In genomic region chr9:131233989-131234388, GRCh38 we compare ENCODE assay signal across 18 cellular contexts. TPM values are rescaled to one million over a fixed set of nuclear protein-coding genes. Genes with fewer than 3 reads are reported as not detected.
DNase-seq lines count a peak whose midpoint lies in the region; ATAC-seq and TF ChIP-seq lines count a peak whose summit lies in the region.
"Had no signal": no experiment of that assay in that cellular context is flagged by ENCODE, and none has a peak within 500 bp of the region (broad histone marks: within the 10 kb centered on the region; RNA-seq: fewer than 3 reads in every experiment).

No MANE protein-coding gene starts in this region.

- ATAC-seq in T-cell (replicated peaks in 1 of 4) (peak in 1 of 4 experiments; percentile 16), GM18907 (IDR thresholded peaks at IDR 0.05; ENCODE audit: unreplicated experiment) (no peak), HG03354 (IDR thresholded peaks at IDR 0.05; ENCODE audit: poor library complexity, severe bottlenecking, unreplicated experiment) (no peak)
- ATAC-seq: esophagus mucosa, gastroesophageal sphincter, sciatic nerve had no signal

- peaks cover 47% of the 10 kb centered on the region for H3K4me1 Mint-ChIP-seq in activated naive CD4-positive, alpha-beta T cell treated with anti-CD3 and anti-CD28 coated beads, Interleukin-2, amount 50 U/mL, for 24 hours
- peaks cover 40 to 53% (median 50%) of the 10 kb centered on the region in 3 donors for H3K4me1 Mint-ChIP-seq in T-cell

- H3K27ac ChIP-seq in neutrophil = peak overlapping the region; percentile 87
- H3K27ac ChIP-seq: gastroesophageal sphincter, ovary had no signal

- H3K4me3 Mint-ChIP-seq in activated naive CD4-positive, alpha-beta T cell treated with anti-CD3 and anti-CD28 coated beads, Interleukin-2, amount 50 U/mL, for 24 hours = peak overlapping the region; percentile 42
- H3K4me3 Mint-ChIP-seq in T-cell = peak overlapping the region; percentile 47 to 75 (median 51)
- H3K4me3 Mint-ChIP-seq: brain had no signal

- H3K27me3 Mint-ChIP-seq in activated naive CD4-positive, alpha-beta T cell treated with anti-CD3 and anti-CD28 coated beads, Interleukin-2, amount 50 U/mL, for 24 hours = no peaks in the 10 kb centered on the region
- no peaks in the 10 kb centered on the region for H3K27me3 Mint-ChIP-seq in T-cell
- H3K27me3 Mint-ChIP-seq: brain had no signal

- no peak overlapping the region for H3K27ac Mint-ChIP-seq in activated naive CD4-positive, alpha-beta T cell treated with anti-CD3 and anti-CD28 coated beads, Interleukin-2, amount 50 U/mL, for 24 hours
- H3K27ac Mint-ChIP-seq in T-cell = peak overlapping the region; percentile 93 to 97

- H3K36me3 Mint-ChIP-seq in activated naive CD4-positive, alpha-beta T cell treated with anti-CD3 and anti-CD28 coated beads, Interleukin-2, amount 50 U/mL, for 24 hours = peaks cover 10% of the 10 kb centered on the region
- peaks cover 35% of the 10 kb centered on the region for H3K36me3 Mint-ChIP-seq in T-cell

- no peaks in the 10 kb centered on the region for H3K27me3 ChIP-seq in neutrophil
- H3K27me3 ChIP-seq: gastroesophageal sphincter, ovary had no signal

- H3K4me1 ChIP-seq in neutrophil (ENCODE audit: control insufficient read depth in 1 of 2, insufficient read depth in 1 of 2, low read depth in 1 of 2, low read length in 1 of 2) = peaks cover 36 to 37% of the 10 kb centered on the region in 2 experiments
- H3K4me1 ChIP-seq: Caco-2 had no signal

- no peaks in the 10 kb centered on the region for H3K9me3 Mint-ChIP-seq in activated naive CD4-positive, alpha-beta T cell treated with anti-CD3 and anti-CD28 coated beads, Interleukin-2, amount 50 U/mL, for 24 hours
- no peaks in the 10 kb centered on the region for H3K9me3 Mint-ChIP-seq in T-cell

- H3K36me3 ChIP-seq in neutrophil = peaks cover 72% of the 10 kb centered on the region
- H3K36me3 ChIP-seq: ovary had no signal

- no peak overlapping the region for H3K4me3 ChIP-seq in neutrophil (ENCODE audit: low read depth in 1 of 2, low read length in 1 of 2)
- H3K4me3 ChIP-seq: gastroesophageal sphincter, ovary had no signal

- TF ChIP-seq CTCF in neutrophil (IDR thresholded peaks at IDR 0.05) = no peak

- POLR2A ChIA-PET in T-cell (lab: Charles Lee) = interaction anchor here in 1 of 2 donors (0.5 kb wide), 1 partner anchor 1536 kb away, joined by 4 read pairs; no protein-coding TSS in a partner anchor

- DNase-seq in activated naive CD4-positive, alpha-beta T cell treated with anti-CD3 and anti-CD28 coated beads, Interleukin-2, amount 50 U/mL, for 16 hours = no peak
- DNase-seq in T-cell = peak in 5 of 34 experiments; percentile 12 to 33 (median 17)
- peak; percentile 33 for DNase-seq in central memory CD4-positive, alpha-beta T cell
- no peak for DNase-seq in NOMO-1 treated with dmso at 0.1 percent for 144 hours (lab: John Stamatoyannopoulos, UW; ENCODE audit: unreplicated experiment)
- DNase-seq: Caco-2, dermis blood vessel endothelial cell, NCI-H1436 treated with DMSO at 0.1 percent for 48 hours, NCI-H2171 treated with DMSO at 0.1 percent for 48 hours, NCI-H748 treated with DMSO at 0.1 percent for 48 hours, ovary had no signal

- H3K9me3 ChIP-seq in neutrophil = no peaks in the 10 kb centered on the region
- H3K9me3 ChIP-seq: Caco-2, gastroesophageal sphincter, ovary had no signal

- CTCF ChIA-PET in T-cell (lab: Charles Lee) = no interaction called here

RNA-seq across cellular contexts. Expression of gene FAM78A, which starts 42.3 kb away (rescaled TPM):
- 100 to 1,000 TPM in 1 of 5 donors, 10 to 100 TPM in 4; 70.4 to 106 (median 98.4) TPM for total RNA-seq in T-cell

RNA-seq across cellular contexts. Expression of gene PLPP7, which starts 55.5 kb away (rescaled TPM):
- under 1 TPM in 3 of 5 donors, not detected in 2; 0.13 to 0.58 (median 0.13) TPM for total RNA-seq in T-cell
